Comparison of ENCODE assay signal across 8 cellular contexts in the genomic region with DNA sequence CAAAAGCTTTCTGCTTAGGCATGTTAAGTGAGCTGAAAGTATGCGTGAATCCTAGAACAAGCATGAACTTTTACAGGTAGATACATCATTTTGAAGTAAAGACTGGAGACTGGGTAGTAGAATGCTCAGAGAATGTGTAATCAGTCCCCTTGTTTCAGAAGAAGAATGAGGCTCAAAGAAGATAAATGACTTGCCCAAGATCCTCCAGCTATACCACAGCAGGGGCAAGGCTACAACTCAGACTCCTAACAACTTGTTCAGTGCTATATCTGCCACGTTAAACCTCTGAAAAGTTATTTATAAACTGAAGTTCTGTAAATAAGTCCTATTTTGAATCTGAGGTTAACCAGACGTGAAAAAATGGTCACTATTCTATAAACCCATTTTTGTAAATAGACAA. TPM values are rescaled to one million over a fixed set of nuclear protein-coding genes. Genes with fewer than 3 reads are reported as not detected.
DNase-seq lines count a peak whose midpoint lies in the region; ATAC-seq lines count a peak whose summit lies in the region.

No MANE protein-coding gene starts in this region.

- H3K4me1 Mint-ChIP-seq in activated CD4-positive, alpha-beta T cell treated with anti-CD3 and anti-CD28 coated beads, Interleukin-2, amount 10 ng/mL, durations not matched to agents 24 days and 14 days, result peaks cover 84% of the 10 kb centered on the region
- H3K4me1 Mint-ChIP-seq in activated T-helper 1 cell treated with anti-CD3 and anti-CD28 coated beads, Interleukin-12 subunit alpha, Interleukin-12 subunit beta, Interleukin-2, Interleukin-4 antibody, amounts not matched to agents 30 ng/mL and 10 ng/mL and 1 ng/mL, durations not matched to agents 14 hours and 24 hours and 36 hours (ENCODE audit: low read depth), result peaks cover 89% of the 10 kb centered on the region
- H3K4me1 Mint-ChIP-seq in stimulated activated memory B cell treated with anti-CD40 and anti-IgM and Interleukin-4, amounts not matched to agents 10 μg/mL and 1 μg/mL and 100 μg/mL, for 72 hours, result peaks cover 88% of the 10 kb centered on the region

- H3K27ac Mint-ChIP-seq in activated CD4-positive, alpha-beta T cell treated with anti-CD3 and anti-CD28 coated beads, Interleukin-2, amount 10 ng/mL, durations not matched to agents 24 days and 14 days, result peak overlapping the region; percentile 95
- peak overlapping the region; percentile 96 for H3K27ac Mint-ChIP-seq in activated T-helper 1 cell treated with anti-CD3 and anti-CD28 coated beads, Interleukin-12 subunit alpha, Interleukin-12 subunit beta, Interleukin-2, Interleukin-4 antibody, amounts not matched to agents 30 ng/mL and 10 ng/mL and 1 ng/mL, durations not matched to agents 14 hours and 24 hours and 36 hours
- H3K27ac Mint-ChIP-seq in stimulated activated memory B cell treated with anti-CD40 and anti-IgM and Interleukin-4, amounts not matched to agents 10 μg/mL and 1 μg/mL and 100 μg/mL, for 72 hours, result peak overlapping the region; percentile 81

- peak; percentile 66 for DNase-seq in activated CD4-positive, alpha-beta T cell treated with anti-CD3 and anti-CD28 coated beads, Interleukin-2, amount 10 ng/mL, durations not matched to agents 24 days and 14 days
- DNase-seq in activated CD4-positive, alpha-beta T cell treated with anti-CD3 and anti-CD28 coated beads, Interleukin-2, amount 50 U/mL, for 48 hours, result no peak
- no peak for DNase-seq in activated T-helper 1 cell treated with anti-CD3 and anti-CD28 coated beads, Interleukin-12 subunit alpha, Interleukin-12 subunit beta, Interleukin-2, Interleukin-4 antibody, amounts not matched to agents 30 ng/mL and 10 ng/mL and 1 ng/mL, durations not matched to agents 14 hours and 24 hours and 36 hours (ENCODE audit: low spot score)
- DNase-seq in NCI-H187 treated with DMSO at 0.1 percent for 48 hours (lab: John Stamatoyannopoulos, UW) (no peak), nucleus accumbens (lab: John Stamatoyannopoulos, UW) (no peak)
- no peak for DNase-seq in stimulated activated CD4-positive, alpha-beta T cell treated with anti-CD3 and anti-CD28 coated beads, Interleukin-2, amount 100 ng/mL, for 48 hours

- H3K4me3 Mint-ChIP-seq in activated CD4-positive, alpha-beta T cell treated with anti-CD3 and anti-CD28 coated beads, Interleukin-2, amount 10 ng/mL, durations not matched to agents 24 days and 14 days, result peak overlapping the region; percentile 89
- H3K4me3 Mint-ChIP-seq in activated T-helper 1 cell treated with anti-CD3 and anti-CD28 coated beads, Interleukin-12 subunit alpha, Interleukin-12 subunit beta, Interleukin-2, Interleukin-4 antibody, amounts not matched to agents 30 ng/mL and 10 ng/mL and 1 ng/mL, durations not matched to agents 14 hours and 24 hours and 36 hours, result peak overlapping the region; percentile 97
- H3K4me3 Mint-ChIP-seq in stimulated activated memory B cell treated with anti-CD40 and anti-IgM and Interleukin-4, amounts not matched to agents 10 μg/mL and 1 μg/mL and 100 μg/mL, for 72 hours, result peak overlapping the region; percentile 100

- ATAC-seq in HG02885 (IDR thresholded peaks at IDR 0.05; ENCODE audit: poor library complexity, unreplicated experiment), result peak; percentile 36
- ATAC-seq in stimulated activated memory B cell treated with anti-CD40 and anti-IgM and Interleukin-4, amounts not matched to agents 10 μg/mL and 1 μg/mL and 100 μg/mL, for 72 hours, result peak; percentile 35

- no peaks in the 10 kb centered on the region for H3K9me3 Mint-ChIP-seq in activated CD4-positive, alpha-beta T cell treated with anti-CD3 and anti-CD28 coated beads, Interleukin-2, amount 10 ng/mL, durations not matched to agents 24 days and 14 days
- no peaks in the 10 kb centered on the region for H3K9me3 Mint-ChIP-seq in activated T-helper 1 cell treated with anti-CD3 and anti-CD28 coated beads, Interleukin-12 subunit alpha, Interleukin-12 subunit beta, Interleukin-2, Interleukin-4 antibody, amounts not matched to agents 30 ng/mL and 10 ng/mL and 1 ng/mL, durations not matched to agents 14 hours and 24 hours and 36 hours
- no peaks in the 10 kb centered on the region for H3K9me3 Mint-ChIP-seq in stimulated activated memory B cell treated with anti-CD40 and anti-IgM and Interleukin-4, amounts not matched to agents 10 μg/mL and 1 μg/mL and 100 μg/mL, for 72 hours

- H3K27me3 Mint-ChIP-seq in activated CD4-positive, alpha-beta T cell treated with anti-CD3 and anti-CD28 coated beads, Interleukin-2, amount 10 ng/mL, durations not matched to agents 24 days and 14 days, result no peaks in the 10 kb centered on the region
- H3K27me3 Mint-ChIP-seq in activated T-helper 1 cell treated with anti-CD3 and anti-CD28 coated beads, Interleukin-12 subunit alpha, Interleukin-12 subunit beta, Interleukin-2, Interleukin-4 antibody, amounts not matched to agents 30 ng/mL and 10 ng/mL and 1 ng/mL, durations not matched to agents 14 hours and 24 hours and 36 hours (ENCODE audit: insufficient read depth), result no peaks in the 10 kb centered on the region
- H3K27me3 Mint-ChIP-seq in stimulated activated memory B cell treated with anti-CD40 and anti-IgM and Interleukin-4, amounts not matched to agents 10 μg/mL and 1 μg/mL and 100 μg/mL, for 72 hours, result no peaks in the 10 kb centered on the region

- intact Hi-C loops in activated CD4-positive, alpha-beta T cell treated with anti-CD3 and anti-CD28 coated beads, Interleukin-2, amount 10 ng/mL, durations not matched to agents 24 days and 14 days (cut with micrococcal nuclease), result loop anchor here (1.0 to 10.0 kb wide), 4 partner anchors 41 to 1092 kb away; a partner anchor contains a TSS
- intact Hi-C loops in activated T-helper 1 cell treated with anti-CD3 and anti-CD28 coated beads, Interleukin-12 subunit alpha, Interleukin-12 subunit beta, Interleukin-2, Interleukin-4 antibody, amounts not matched to agents 30 ng/mL and 10 ng/mL and 1 ng/mL, durations not matched to agents 14 hours and 24 hours and 36 hours (cut with micrococcal nuclease), result loop anchor here (1.0 to 10.0 kb wide), 4 partner anchors 24 to 1032 kb away; partner anchors contain the start of genes C6orf62 and TRIM38

- H3K36me3 Mint-ChIP-seq in activated CD4-positive, alpha-beta T cell treated with anti-CD3 and anti-CD28 coated beads, Interleukin-2, amount 10 ng/mL, durations not matched to agents 24 days and 14 days (ENCODE audit: low read depth), result peaks cover 12% of the 10 kb centered on the region
- H3K36me3 Mint-ChIP-seq in activated T-helper 1 cell treated with anti-CD3 and anti-CD28 coated beads, Interleukin-12 subunit alpha, Interleukin-12 subunit beta, Interleukin-2, Interleukin-4 antibody, amounts not matched to agents 30 ng/mL and 10 ng/mL and 1 ng/mL, durations not matched to agents 14 hours and 24 hours and 36 hours (ENCODE audit: low read depth), result peaks cover 6% of the 10 kb centered on the region
- H3K36me3 Mint-ChIP-seq in stimulated activated memory B cell treated with anti-CD40 and anti-IgM and Interleukin-4, amounts not matched to agents 10 μg/mL and 1 μg/mL and 100 μg/mL, for 72 hours, result peaks cover 23% of the 10 kb centered on the region

RNA-seq across cellular contexts. Expression of gene RIPOR2, which starts 2.9 kb away (rescaled TPM):
- 25.3 and 26.5 TPM in 2 replicates for total RNA-seq in activated CD4-positive, alpha-beta T cell treated with anti-CD3 and anti-CD28 coated beads, Interleukin-2, amount 10 ng/mL, durations not matched to agents 24 days and 14 days
- 30.8 and 31.1 TPM in 2 replicates for total RNA-seq in activated T-helper 1 cell treated with anti-CD3 and anti-CD28 coated beads, Interleukin-12 subunit alpha, Interleukin-12 subunit beta, Interleukin-2, Interleukin-4 antibody, amounts not matched to agents 30 ng/mL and 10 ng/mL and 1 ng/mL, durations not matched to agents 14 hours and 24 hours and 36 hours
